1 cellular context compared by ENCODE assay signal in genomic region chr19:6528544-6529121, GRCh38.
A peak's percentile ranks its signal among the peaks of the same experiment; 100 is the strongest.
TF ChIP-seq lines count a peak whose summit lies in the region.

No MANE protein-coding gene starts in this region.

TF ChIP-seq in K562, 482 proteins besides CTCF, POLR2A, EP300 and RAD21 (continues in another document):
- TF ChIP-seq JUN (IDR thresholded peaks at IDR 0.05; ENCODE audit: borderline replicate concordance, low read depth, low read length), result no peak
- TF ChIP-seq JUN (CRISPR knock-in tag; IDR thresholded peaks at IDR 0.05; ENCODE audit: borderline replicate concordance), result no peak
- peak; percentile 51; the same call in 1 of the 2 replicates for TF ChIP-seq NR2C1 (IDR thresholded peaks at IDR 0.05)
- TF ChIP-seq NR2C1 (tag; IDR thresholded peaks at IDR 0.05), result peak; percentile 63
- peak; percentile 64; the same call in 1 of the 2 replicates for TF ChIP-seq TFAP4 (CRISPR knock-in tag; IDR thresholded peaks at IDR 0.05; ENCODE audit: borderline replicate concordance)
- no peak for TF ChIP-seq TFAM (CRISPR knock-in tag; conservative IDR thresholded peaks at IDR 0.05)
- peak; percentile 32; the same call in 1 of the 2 replicates for TF ChIP-seq SMAD3 (CRISPR knock-in tag; conservative IDR thresholded peaks at IDR 0.05)
- no peak for TF ChIP-seq TARDBP (IDR thresholded peaks at IDR 0.05)
- TF ChIP-seq TCF15 (CRISPR knock-in tag; IDR thresholded peaks at IDR 0.05), result no peak
- no peak for TF ChIP-seq CHAMP1 (IDR thresholded peaks at IDR 0.05)
- TF ChIP-seq POU5F1 (IDR thresholded peaks at IDR 0.05; ENCODE audit: borderline replicate concordance, low read depth, low read length, partially characterized antibody), result no peak
- TF ChIP-seq ZNF408 (CRISPR knock-in tag; IDR thresholded peaks at IDR 0.05; ENCODE audit: low read depth), result no peak
- TF ChIP-seq MTA1 (IDR thresholded peaks at IDR 0.05; ENCODE audit: borderline replicate concordance), result no peak
- TF ChIP-seq MYC (IDR thresholded peaks at IDR 0.05; ENCODE audit: low read depth, low read length), result peak; percentile 23; the same call in 1 of the 2 replicates
- no peak for TF ChIP-seq MYC (CRISPR knock-in tag; IDR thresholded peaks at IDR 0.05; ENCODE audit: borderline replicate concordance, low read depth)
- TF ChIP-seq PHF8 (IDR thresholded peaks at IDR 0.05; ENCODE audit: borderline replicate concordance, low read length), result peak; percentile 38; the same call in 1 of the 2 replicates
- TF ChIP-seq KAT8 (IDR thresholded peaks at IDR 0.05; ENCODE audit: low read depth), result no peak
- no peak for TF ChIP-seq GABPB1 (CRISPR knock-in tag; IDR thresholded peaks at IDR 0.05)
- TF ChIP-seq DEAF1 (CRISPR knock-in tag; IDR thresholded peaks at IDR 0.05), result no peak
- no peak for TF ChIP-seq ID3 (CRISPR knock-in tag; IDR thresholded peaks at IDR 0.05)
- no peak for TF ChIP-seq ID3 (tag; IDR thresholded peaks at IDR 0.05)
- TF ChIP-seq HDGF (IDR thresholded peaks at IDR 0.05), result no peak
- no peak for TF ChIP-seq HDAC1 (IDR thresholded peaks at IDR 0.05)
- TF ChIP-seq HOMEZ (CRISPR knock-in tag; IDR thresholded peaks at IDR 0.05), result no peak
- no peak for TF ChIP-seq NCOA4 (IDR thresholded peaks at IDR 0.05; ENCODE audit: partially characterized antibody)
- no peak for TF ChIP-seq SMAD2 (IDR thresholded peaks at IDR 0.05; ENCODE audit: low read depth, low read length)
- no peak for TF ChIP-seq ZNF384 (IDR thresholded peaks at IDR 0.05; ENCODE audit: low read depth, low read length)
- no peak for TF ChIP-seq FOS (IDR thresholded peaks at IDR 0.05; ENCODE audit: extremely low read depth, insufficient read length)
- TF ChIP-seq ZNF639 (CRISPR knock-in tag; conservative IDR thresholded peaks at IDR 0.05 in 1 of 2, IDR thresholded peaks at IDR 0.05 in 1 of 2), result 0 out of 4 replicates have a peak, but pooled peaks of 1 of the 2 experiments have one; percentile 34
- TF ChIP-seq CREM (IDR thresholded peaks at IDR 0.05; ENCODE audit: low read depth), result 0 out of 2 replicates have a peak, but pooled peaks have one; percentile 14
- TF ChIP-seq ARHGAP35 (IDR thresholded peaks at IDR 0.05; ENCODE audit: partially characterized antibody), result no peak
- no peak for TF ChIP-seq PRMT5 (CRISPR knock-in tag; IDR thresholded peaks at IDR 0.05)
- no peak for TF ChIP-seq U2AF2 (optimal IDR thresholded peaks at IDR 0.05; ENCODE audit: low read depth, low read length)
- peak in 1 of 2 experiments; percentile 48; a peak in 1 of 4 replicates for TF ChIP-seq UBTF (IDR thresholded peaks at IDR 0.05; ENCODE audit: borderline replicate concordance in 1 of 2, low read depth in 2 of 2, low read length in 2 of 2)
- no peak for TF ChIP-seq MECOM (CRISPR knock-in tag; IDR thresholded peaks at IDR 0.05)
- TF ChIP-seq L3MBTL2 (IDR thresholded peaks at IDR 0.05), result peak; percentile 60
- peak; percentile 87 for TF ChIP-seq SPI1 (IDR thresholded peaks at IDR 0.05; ENCODE audit: borderline replicate concordance, low read depth, low read length)
- no peak for TF ChIP-seq ZNF740 (CRISPR knock-in tag; IDR thresholded peaks at IDR 0.05)
- TF ChIP-seq ZNF740 (tag; IDR thresholded peaks at IDR 0.05), result 0 out of 4 replicates have a peak, but pooled peaks of 1 of the 2 experiments have one; percentile 27
- TF ChIP-seq HNRNPUL1 (IDR thresholded peaks at IDR 0.05; ENCODE audit: low read length), result no peak
- peak; percentile 61 for TF ChIP-seq GABPA (tag; conservative IDR thresholded peaks at IDR 0.05; ENCODE audit: low read depth)
- peak; percentile 43; the same call in 1 of the 2 replicates for TF ChIP-seq ZBTB9 (CRISPR knock-in tag; IDR thresholded peaks at IDR 0.05)
- no peak for TF ChIP-seq RHOXF2B (CRISPR knock-in tag; conservative IDR thresholded peaks at IDR 0.05)
- peak in 1 of 2 experiments; percentile 34; a peak in 1 of 4 replicates for TF ChIP-seq SRF (CRISPR knock-in tag; IDR thresholded peaks at IDR 0.05)
- no peak for TF ChIP-seq HMGN3 (IDR thresholded peaks at IDR 0.05; ENCODE audit: borderline replicate concordance, extremely low read depth, insufficient read length, low read depth, low read length)
- 0 out of 2 replicates have a peak, but pooled peaks have one; percentile 4 for TF ChIP-seq KLF16 (IDR thresholded peaks at IDR 0.05)
- TF ChIP-seq YY1 (IDR thresholded peaks at IDR 0.05; ENCODE audit: borderline replicate concordance in 1 of 3, control insufficient read depth in 1 of 3, extremely low read depth in 1 of 3, insufficient read depth in 3 of 3, insufficient read length in 1 of 3, insufficient replicate concordance in 2 of 3, low read depth in 1 of 3, low read length in 2 of 3), result peak in 1 of 3 experiments; percentile 24
- no peak for TF ChIP-seq SETDB1 (IDR thresholded peaks at IDR 0.05; ENCODE audit: low read length)
- TF ChIP-seq CXXC5 (CRISPR knock-in tag; IDR thresholded peaks at IDR 0.05), result peak; percentile 45
- no peak for TF ChIP-seq MLLT1 (IDR thresholded peaks at IDR 0.05)
- TF ChIP-seq ADNP (tag; IDR thresholded peaks at IDR 0.05), result no peak
- TF ChIP-seq E2F3 (CRISPR knock-in tag; IDR thresholded peaks at IDR 0.05), result no peak
